15 cellular contexts compared by ENCODE assay signal in the genomic region with DNA sequence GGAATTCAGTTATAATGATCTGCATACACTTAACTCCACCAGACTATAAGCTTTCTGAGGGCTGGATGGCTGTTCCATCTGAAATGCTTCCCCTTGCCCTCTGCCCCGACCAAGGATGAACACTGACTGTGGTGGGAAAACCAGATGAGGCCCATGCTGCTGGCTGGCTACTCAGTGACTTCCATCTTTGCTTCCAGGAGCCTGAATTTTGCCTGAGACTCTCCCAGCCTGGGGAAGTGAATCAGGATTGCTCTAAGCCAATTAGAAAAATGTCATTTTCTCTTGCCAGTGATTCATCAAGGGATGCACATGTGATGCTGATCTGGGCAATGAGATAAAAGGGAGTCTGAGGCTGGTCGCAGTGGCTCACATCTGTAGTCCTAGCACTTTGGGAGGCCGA. TPM values are rescaled to one million over a fixed set of nuclear protein-coding genes. Genes with fewer than 3 reads are reported as not detected.
A peak's percentile ranks its signal among the peaks of the same experiment; 100 is the strongest.
DNase-seq lines count a peak whose midpoint lies in the region; ATAC-seq and TF ChIP-seq lines count a peak whose summit lies in the region.
"Had no signal": no experiment of that assay in that cellular context is flagged by ENCODE, and none has a peak within 500 bp of the region (broad histone marks: within the 10 kb centered on the region; RNA-seq: fewer than 3 reads in every experiment).

No MANE protein-coding gene starts in this region.

- POLR2A ChIA-PET in RWPE1 (lab: Yijun Ruan, JAX; ENCODE audit: low non-redundant PET): interaction anchor here (0.7 to 1.3 kb wide), 2 partner anchors 51 to 987 kb away, joined by 4 to 10 read pairs; no protein-coding TSS in a partner anchor

- H3K4me1 Mint-ChIP-seq in activated T-cell treated with anti-CD3 and anti-CD28 coated beads, Interleukin-2, amount 50 U/mL, for 72 hours (ENCODE audit: low read depth): peaks cover 76% of the 10 kb centered on the region
- H3K4me1 Mint-ChIP-seq in activated T-cell treated with anti-CD3 and anti-CD28 coated beads, Interleukin-2, amount 50 U/mL, for 4 hours (ENCODE audit: low read depth): peaks cover 66% of the 10 kb centered on the region

- no peak overlapping the region for H3K27ac ChIP-seq in RWPE1
- peak overlapping the region; percentile 66 for H3K27ac ChIP-seq in epithelial cell of prostate
- H3K27ac ChIP-seq: esophagus squamous epithelium, ovary had no signal

- TF ChIP-seq CTCF in RWPE1 (conservative IDR thresholded peaks at IDR 0.05; ENCODE audit: low read depth): no peak

- H3K27me3 Mint-ChIP-seq in activated T-cell treated with anti-CD3 and anti-CD28 coated beads, Interleukin-2, amount 50 U/mL, for 72 hours (ENCODE audit: low read depth): no peaks in the 10 kb centered on the region
- H3K27me3 Mint-ChIP-seq in activated T-cell treated with anti-CD3 and anti-CD28 coated beads, Interleukin-2, amount 50 U/mL, for 4 hours (ENCODE audit: low read depth): no peaks in the 10 kb centered on the region

- H3K36me3 Mint-ChIP-seq in activated T-cell treated with anti-CD3 and anti-CD28 coated beads, Interleukin-2, amount 50 U/mL, for 72 hours (ENCODE audit: insufficient read depth in 2 of 2): peaks cover 13 to 22% of the 10 kb centered on the region in 2 donors
- peaks cover 17% of the 10 kb centered on the region for H3K36me3 Mint-ChIP-seq in activated T-cell treated with anti-CD3 and anti-CD28 coated beads, Interleukin-2, amount 50 U/mL, for 4 hours (ENCODE audit: insufficient read depth)

- DNase-seq in activated T-cell treated with anti-CD3 and anti-CD28 coated beads, Interleukin-2, amount 50 U/mL, for 72 hours: no peak
- no peak for DNase-seq in activated T-cell treated with anti-CD3 and anti-CD28 coated beads, Interleukin-2, amount 50 U/mL, for 4 hours
- peak; percentile 54 for DNase-seq in RWPE1 (ENCODE audit: low spot score)
- no peak for DNase-seq in epithelial cell of prostate (ENCODE audit: low read depth, low spot score)
- peak; percentile 34 for DNase-seq in renal cortical epithelial cell (ENCODE audit: low read depth)
- no peak for DNase-seq in OCI-M2 (lab: John Stamatoyannopoulos, UW; ENCODE audit: unreplicated experiment)
- no peak for DNase-seq in Kasumi-1 (lab: John Stamatoyannopoulos, UW)
- DNase-seq: activated CD4-positive, alpha-beta T cell treated with anti-CD3 and anti-CD28 coated beads for 1 hour; AML-193; amygdala; esophagus squamous epithelium; left cardiac atrium; ovary; stimulated activated CD4-positive, alpha-beta T cell treated with anti-CD3 and anti-CD28 coated beads, Interleukin-4, amount 100 ng/mL, for 1 hour had no signal

- CTCF ChIA-PET in RWPE1 (lab: Yijun Ruan, JAX): no interaction called here

- H3K27ac Mint-ChIP-seq in activated T-cell treated with anti-CD3 and anti-CD28 coated beads, Interleukin-2, amount 50 U/mL, for 72 hours: no peak overlapping the region

- no peak for ATAC-seq in activated T-cell treated with anti-CD3 and anti-CD28 coated beads, Interleukin-2, amount 50 U/mL, for 72 hours (replicated peaks in 1 of 2)
- ATAC-seq in activated T-cell treated with anti-CD3 and anti-CD28 coated beads, Interleukin-2, amount 50 U/mL, for 4 hours: no peak
- ATAC-seq in HG02840 (IDR thresholded peaks at IDR 0.05; ENCODE audit: low FRiP score, unreplicated experiment): no peak
- ATAC-seq: left cardiac atrium had no signal

- peak overlapping the region; percentile 39 to 94 for H3K4me3 Mint-ChIP-seq in activated T-cell treated with anti-CD3 and anti-CD28 coated beads, Interleukin-2, amount 50 U/mL, for 72 hours
- H3K4me3 Mint-ChIP-seq in activated T-cell treated with anti-CD3 and anti-CD28 coated beads, Interleukin-2, amount 50 U/mL, for 4 hours: no peak overlapping the region

- peaks cover 0 to 2% of the 10 kb centered on the region in 2 donors for H3K9me3 Mint-ChIP-seq in activated T-cell treated with anti-CD3 and anti-CD28 coated beads, Interleukin-2, amount 50 U/mL, for 72 hours
- no peaks in the 10 kb centered on the region for H3K9me3 Mint-ChIP-seq in activated T-cell treated with anti-CD3 and anti-CD28 coated beads, Interleukin-2, amount 50 U/mL, for 4 hours

RNA-seq across cellular contexts. Expression of a gene that starts 1.7 kb away (rescaled TPM):
- 10 to 100 TPM; 43.5 to 46.8 TPM for total RNA-seq in activated T-cell treated with anti-CD3 and anti-CD28 coated beads, Interleukin-2, amount 50 U/mL, for 72 hours
- total RNA-seq in activated T-cell treated with anti-CD3 and anti-CD28 coated beads, Interleukin-2, amount 50 U/mL, for 4 hours: 10 to 100 TPM; 70.8 to 76.6 (median 71.6) TPM
- 24.8 and 27.4 TPM in 2 replicates for total RNA-seq in renal cortical epithelial cell

RNA-seq across cellular contexts. Expression of a gene that starts 4.4 kb away (rescaled TPM):
- total RNA-seq in activated T-cell treated with anti-CD3 and anti-CD28 coated beads, Interleukin-2, amount 50 U/mL, for 72 hours: 100 to 1,000 TPM; 161 to 162 TPM
- 100 to 1,000 TPM; 134 to 157 (median 149) TPM for total RNA-seq in activated T-cell treated with anti-CD3 and anti-CD28 coated beads, Interleukin-2, amount 50 U/mL, for 4 hours
- 26.9 and 41.2 TPM in 2 replicates for total RNA-seq in renal cortical epithelial cell

RNA-seq across cellular contexts. Expression of a gene that starts 52.0 kb away (rescaled TPM):
- 100 to 1,000 TPM; 138 to 162 TPM for total RNA-seq in activated T-cell treated with anti-CD3 and anti-CD28 coated beads, Interleukin-2, amount 50 U/mL, for 72 hours
- total RNA-seq in activated T-cell treated with anti-CD3 and anti-CD28 coated beads, Interleukin-2, amount 50 U/mL, for 4 hours: 10 to 100 TPM; 46.2 to 63.0 (median 50.2) TPM
- total RNA-seq in renal cortical epithelial cell: 3.8 and 18.3 TPM in 2 replicates

Comparison
In these comparisons a context has a peak if more than half of its experiments do, and no peak if none do; other contexts are left out.
1. DNase-seq: peak in RWPE1 (single experiment) and renal cortical epithelial cell (single experiment); none in activated T-cell treated with anti-CD3 and anti-CD28 coated beads, Interleukin-2, amount 50 U/mL, for 72 hours (0 of 2), activated T-cell treated with anti-CD3 and anti-CD28 coated beads, Interleukin-2, amount 50 U/mL, for 4 hours (single experiment), epithelial cell of prostate (single experiment), OCI-M2 (single experiment) and Kasumi-1 (0 of 2).